ENCODE assay signal across 21 cellular contexts in genomic region chr3:43883729-43884396, GRCh38.
A peak's percentile ranks its signal among the peaks of the same experiment; 100 is the strongest.
DNase-seq lines count a peak whose midpoint lies in the region; ATAC-seq and TF ChIP-seq lines count a peak whose summit lies in the region.
"Had no signal": no experiment of that assay in that cellular context is flagged by ENCODE, and none has a peak within 500 bp of the region (broad histone marks: within the 10 kb centered on the region; RNA-seq: fewer than 3 reads in every experiment).

No MANE protein-coding gene starts in this region.

- ATAC-seq in left lung: peak; percentile 80
- ATAC-seq in HG03280 (IDR thresholded peaks at IDR 0.05; ENCODE audit: unreplicated experiment): no peak
- ATAC-seq: activated naive CD8-positive, alpha-beta T cell treated with anti-CD3 and anti-CD28 coated beads, Interleukin-2, amount 50 U/mL, for 24 hours; foreskin keratinocyte; mucosa of descending colon had no signal

- 53 to 68% (median 64%) methylated on average over 10 of the region's 10 CpGs for WGBS in stomach, 5 donors

- no peak for TF ChIP-seq EP300 in stomach (IDR thresholded peaks at IDR 0.05)

- TF ChIP-seq CTCF in VCaP (conservative IDR thresholded peaks at IDR 0.05) (no peak), left lung (IDR thresholded peaks at IDR 0.05) (no peak), stomach (IDR thresholded peaks at IDR 0.05) (no peak)

- intact Hi-C loops in left lung (cut with DNase I): no loop called here
- intact Hi-C loops in stomach (cut with DNase I; ENCODE audit: low total_unique reads): no loop called here

- DNase-seq in NCI-H1105 treated with DMSO at 0.1 percent for 48 hours (lab: John Stamatoyannopoulos, UW): peak; percentile 44
- peak in 1 of 2 donors; percentile 44 for DNase-seq in left lung
- DNase-seq in stomach: peak; percentile 67
- no peak for DNase-seq in SIG-M5 treated with dmso at 0.1 percent for 504 hours (lab: John Stamatoyannopoulos, UW; ENCODE audit: unreplicated experiment)
- DNase-seq in NCI-H774 (lab: John Stamatoyannopoulos, UW): no peak
- no peak for DNase-seq in NCI-H345 treated with DMSO at 0.1 percent for 48 hours (lab: John Stamatoyannopoulos, UW; ENCODE audit: unreplicated experiment)
- DNase-seq: activated CD4-positive, alpha-beta T cell treated with anti-CD3 and anti-CD28 coated beads for 4 hours; activated effector memory CD4-positive, alpha-beta T cell treated with Interleukin-2 at 50 U/mL for 16 hours; activated naive CD8-positive, alpha-beta T cell treated with anti-CD3 and anti-CD28 coated beads, Interleukin-2, amount 50 U/mL, for 24 hours; AML-193; dermis blood vessel endothelial cell; foreskin keratinocyte; Kasumi-1; kidney; mucosa of descending colon; NCI-H2227 treated with DMSO at 0.1 percent for 48 hours; RPMI8226; sigmoid colon had no signal

- H3K4me1 ChIP-seq in left lung (no peaks in the 10 kb centered on the region), stomach (peaks cover 17 to 35% (median 22%) of the 10 kb centered on the region in 4 donors)
- H3K4me1 ChIP-seq: foreskin keratinocyte had no signal

- H3K4me3 ChIP-seq in left lung (no peak overlapping the region), stomach (no peak overlapping the region)
- H3K4me3 ChIP-seq: mucosa of descending colon, sigmoid colon had no signal

- no peaks in the 10 kb centered on the region for H3K9me3 ChIP-seq in left lung
- H3K9me3 ChIP-seq in stomach: no peaks in the 10 kb centered on the region
- H3K9me3 ChIP-seq: mucosa of descending colon, neutrophil, sigmoid colon had no signal

- H3K27me3 ChIP-seq in left lung: no peaks in the 10 kb centered on the region
- H3K27me3 ChIP-seq in stomach: no peaks in the 10 kb centered on the region
- H3K27me3 ChIP-seq: foreskin keratinocyte, sigmoid colon had no signal

- H3K36me3 ChIP-seq in left lung (no peaks in the 10 kb centered on the region), stomach (no peaks in the 10 kb centered on the region)
- H3K36me3 ChIP-seq: neutrophil, sigmoid colon had no signal

- TF ChIP-seq POLR2A in stomach (IDR thresholded peaks at IDR 0.05): no peak

- H3K27ac ChIP-seq in VCaP (peak overlapping the region; percentile 75), left lung (no peak overlapping the region), stomach (peak overlapping the region in 1 of 5 donors; percentile 25)
- H3K27ac ChIP-seq: foreskin keratinocyte, neutrophil, sigmoid colon had no signal

Comparison
In these comparisons a context has a peak if more than half of its experiments do, and no peak if none do; other contexts are left out.
1. DNase-seq: peak in NCI-H1105 treated with DMSO at 0.1 percent for 48 hours (single experiment) and stomach (single experiment); none in SIG-M5 treated with dmso at 0.1 percent for 504 hours (single experiment), NCI-H774 (single experiment) and NCI-H345 treated with DMSO at 0.1 percent for 48 hours (single experiment).